9 cellular contexts compared by ENCODE assay signal in the genomic region with DNA sequence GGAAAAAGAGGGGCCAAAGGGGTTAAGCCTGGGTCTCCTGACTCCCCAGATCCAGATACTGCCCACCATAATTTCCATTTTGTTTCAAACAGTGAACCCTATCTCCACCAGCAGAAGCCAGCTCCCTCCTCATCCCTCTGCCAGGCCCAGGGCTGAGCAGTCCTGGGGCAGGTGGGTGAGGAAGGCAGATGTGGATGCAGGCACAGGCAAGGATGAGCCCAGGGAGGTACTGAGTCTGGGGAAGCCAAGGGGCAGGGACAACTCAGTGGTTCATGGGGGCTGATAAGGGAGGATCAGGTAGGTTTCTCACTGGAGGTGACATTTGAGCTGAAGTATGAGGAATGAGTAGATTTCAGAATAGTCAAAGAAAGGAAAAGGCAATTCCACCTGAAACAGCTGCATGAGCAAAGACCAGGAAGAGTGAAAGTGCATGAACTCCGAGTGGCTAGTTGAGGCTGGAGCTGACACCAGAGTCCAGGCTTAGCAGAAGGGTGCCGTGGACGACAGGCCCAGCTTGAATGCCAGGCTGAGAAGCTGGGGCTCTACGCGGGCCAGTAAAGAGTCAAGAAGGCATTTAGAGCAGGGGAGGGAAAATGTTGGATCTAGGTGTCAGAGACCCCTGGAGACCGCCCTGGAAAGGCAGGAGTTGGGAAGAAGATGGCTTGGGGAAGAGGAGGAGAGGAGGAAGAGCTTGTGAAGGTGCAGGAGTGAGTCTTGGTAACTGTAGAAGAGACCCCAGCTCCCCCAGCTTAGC. TPM values are rescaled to one million over a fixed set of nuclear protein-coding genes. Genes with fewer than 3 reads are reported as not detected.
DNase-seq lines count a peak whose midpoint lies in the region; FAIRE-seq and TF ChIP-seq lines count a peak whose summit lies in the region.
"Had no signal": no experiment of that assay in that cellular context is flagged by ENCODE, and none has a peak within 500 bp of the region (broad histone marks: within the 10 kb centered on the region; RNA-seq: fewer than 3 reads in every experiment).

No MANE protein-coding gene starts in this region.

- H4K20me1 ChIP-seq in H1 (replicated peaks in 1 of 2; ENCODE audit: control insufficient read depth in 1 of 2, insufficient read depth in 2 of 2, low read length in 2 of 2) = peaks cover 0 to 5% of the 10 kb centered on the region in 2 experiments

- H3K36me3 Mint-ChIP-seq in CD8-positive, alpha-beta memory T cell = peaks cover 4 to 12% (median 6%) of the 10 kb centered on the region in 3 donors

- H2AK5ac ChIP-seq in H1 (ENCODE audit: low read depth, low read length) = 0 out of 2 replicates have a peak overlapping the region, but pooled peaks have one; percentile 34
- peak overlapping the region; percentile 48 for H2AK5ac ChIP-seq in neuronal stem cell (ENCODE audit: low read depth, low read length)

- no peak overlapping the region for H3K56ac ChIP-seq in H1 (replicated peaks; ENCODE audit: insufficient read length, low read depth, low read length)

- H2BK5ac ChIP-seq in H1 (ENCODE audit: low read depth, low read length) = peak overlapping the region; percentile 63; the same call in 1 of the 2 replicates
- H2BK5ac ChIP-seq in neuronal stem cell (ENCODE audit: low read length) = peak overlapping the region; percentile 98

- H3K4me1 ChIP-seq in CD8-positive, alpha-beta memory T cell (ENCODE audit: insufficient read depth, low read length) = peaks cover 55% of the 10 kb centered on the region
- H3K4me1 ChIP-seq in H1 (replicated peaks in 1 of 4; ENCODE audit: control insufficient read depth in 3 of 4, insufficient read depth in 4 of 4, low read length in 3 of 4) = peaks cover 9 to 33% (median 21%) of the 10 kb centered on the region in 4 experiments
- peaks cover 28% of the 10 kb centered on the region in 2 donors for H3K4me1 ChIP-seq in neuronal stem cell (ENCODE audit: control insufficient read depth in 2 of 2, insufficient read depth in 1 of 2, low read depth in 1 of 2, low read length in 2 of 2)

- H3K79me2 ChIP-seq in H1 (ENCODE audit: control insufficient read depth in 1 of 2, insufficient read depth in 2 of 2, low read length in 2 of 2) = peaks cover 0 to 4% of the 10 kb centered on the region in 2 experiments; a peak in 1 of 4 replicates

- no peak for TF ChIP-seq RAD21 in H1 (IDR thresholded peaks at IDR 0.05 in 1 of 2, conservative IDR thresholded peaks at IDR 0.05 in 1 of 2; ENCODE audit: low read depth in 2 of 2, low read length in 2 of 2)

- TF ChIP-seq EP300 in H1 (IDR thresholded peaks at IDR 0.05; ENCODE audit: borderline replicate concordance in 1 of 2, low read depth in 2 of 2, low read length in 2 of 2) = no peak

- H3K27ac ChIP-seq in CD8-positive, alpha-beta memory T cell (ENCODE audit: low read depth, low read length) = peak overlapping the region; percentile 77
- no peak overlapping the region for H3K27ac ChIP-seq in H1 (ENCODE audit: low read depth, low read length)
- peak overlapping the region; percentile 12 for H3K27ac ChIP-seq in neuronal stem cell (replicated peaks; ENCODE audit: low read length)

- H3K4me3 ChIP-seq in CD8-positive, alpha-beta memory T cell (ENCODE audit: low read length) = peak overlapping the region; percentile 70
- H3K4me3 ChIP-seq in MG63 (peak overlapping the region; percentile 67), H1 (ENCODE audit: extremely low read depth in 1 of 4, insufficient read depth in 2 of 4, low read depth in 3 of 4, low read length in 4 of 4) (peak overlapping the region; percentile 20 to 81 (median 74); a peak in 6 of 8 replicates), neuronal stem cell (ENCODE audit: low read length in 2 of 2) (peak overlapping the region; percentile 12 to 71)

- H3K79me1 ChIP-seq in H1 (ENCODE audit: low read depth, low read length) (peaks cover 7% of the 10 kb centered on the region), neuronal stem cell (ENCODE audit: low read depth, low read length) (peaks cover 13% of the 10 kb centered on the region)

- H2BK12ac ChIP-seq in H1 (ENCODE audit: low read depth, low read length) (no peak overlapping the region; the same call in 1 of the 2 replicates), neuronal stem cell (ENCODE audit: low read length) (peak overlapping the region; percentile 86)

- peaks cover 34 to 46% (median 44%) of the 10 kb centered on the region in 3 donors for H3K4me1 Mint-ChIP-seq in CD8-positive, alpha-beta memory T cell

- H3K27me3 Mint-ChIP-seq in CD8-positive, alpha-beta memory T cell = peaks cover 0 to 5% of the 10 kb centered on the region in 2 donors

- TF ChIP-seq POLR2A in H1 (IDR thresholded peaks at IDR 0.05; ENCODE audit: control extremely low read depth in 1 of 2, low read depth in 2 of 2, low read length in 2 of 2) = no peak

- H3K9ac ChIP-seq in H1 (replicated peaks in 1 of 4; ENCODE audit: extremely low read depth in 1 of 4, low read depth in 3 of 4, low read length in 3 of 4) (no peak overlapping the region; a peak in 1 of 7 replicates), neuronal stem cell (ENCODE audit: low read depth, low read length, poor library complexity) (peak overlapping the region; percentile 73)

- POLR2A ChIA-PET in CD8-positive, alpha-beta memory T cell (lab: Charles Lee) = interaction anchor here (0.7 to 2.5 kb wide), 5 partner anchors 9 to 147 kb away, joined by 3 to 26 read pairs (median 6); a partner anchor contains a TSS
- POLR2A ChIA-PET in H1 (lab: Charles Lee; ENCODE audit: partially characterized antibody) = interaction anchor here (0.6 to 6.5 kb wide), 15 partner anchors 8 to 187 kb away, joined by 3 to 68 read pairs (median 5); a partner anchor contains a TSS

- CTCF ChIA-PET in CD8-positive, alpha-beta memory T cell (lab: Charles Lee) = interaction anchor here (0.8 to 5.9 kb wide), 24 partner anchors 8 to 203 kb away, joined by 3 to 72 read pairs (median 4); a partner anchor contains a TSS
- CTCF ChIA-PET in H1 (lab: Charles Lee; ENCODE audit: partially characterized antibody) = interaction anchor here (0.5 to 7.4 kb wide), 28 partner anchors 9 to 922 kb away, joined by 3 to 260 read pairs (median 4); a partner anchor contains a TSS

- H4K5ac ChIP-seq in H1 (ENCODE audit: insufficient read length, low read depth, low read length) = no peak overlapping the region

- H3K9me3 Mint-ChIP-seq in CD8-positive, alpha-beta memory T cell = no peaks in the 10 kb centered on the region

- H3K4ac ChIP-seq in H1 (replicated peaks; ENCODE audit: insufficient read length, low read depth, low read length) = peak overlapping the region; percentile 36
- no peak overlapping the region for H3K4ac ChIP-seq in neuronal stem cell (ENCODE audit: low read length)

- no peak overlapping the region for H2AFZ ChIP-seq in H1 (ENCODE audit: low read length)
- H2AFZ ChIP-seq in neuronal stem cell (ENCODE audit: low read length) = peak overlapping the region; percentile 90

- no peak for DNase-seq in CD8-positive, alpha-beta memory T cell
- no peak for DNase-seq in MG63
- no peak for DNase-seq in H1 (ENCODE audit: low read depth in 1 of 2, low spot score in 2 of 2)
- DNase-seq in neuronal stem cell (ENCODE audit: low spot score) = no peak
- DNase-seq in NCI-H1436 (lab: John Stamatoyannopoulos, UW) = no peak
- no peak for DNase-seq in effector CD8-positive, alpha-beta T cell (lab: John Stamatoyannopoulos, UW)
- DNase-seq in activated CD4-positive, CD25-positive, alpha-beta regulatory T cell (lab: John Stamatoyannopoulos, UW) = no peak
- no peak for DNase-seq in DMS 273 treated with DMSO at 0.1 percent for 48 hours (lab: John Stamatoyannopoulos, UW)

- no peak overlapping the region for H2BK20ac ChIP-seq in H1 (ENCODE audit: low read length)

- no peak overlapping the region for H4K8ac ChIP-seq in H1 (ENCODE audit: extremely low read depth, insufficient read depth, low read length)
- H4K8ac ChIP-seq in neuronal stem cell (ENCODE audit: low read depth, low read length) = no peak overlapping the region

- peaks cover 21% of the 10 kb centered on the region for H3K23me2 ChIP-seq in H1 (ENCODE audit: low read depth, low read length)

- 35% methylated on average over 6 of the region's 6 CpGs; no CpG with 5 or more reads in 1 of the 2 experiments for WGBS in H1 (ENCODE audit: extremely low coverage in 1 of 2, insufficient coverage in 1 of 2, insufficient read length in 1 of 2, insufficient replicate concordance in 2 of 2, low coverage in 1 of 2, low lambda C conversion rate in 2 of 2, missing lambda C conversion rate in 1 of 2), 2 experiments
- WGBS in neuronal stem cell (ENCODE audit: extremely low coverage in 2 of 2, insufficient read length in 2 of 2, insufficient replicate concordance in 1 of 2), 2 donors = no CpG with 5 or more reads among the region's 6 CpGs

- H3K4me3 Mint-ChIP-seq in CD8-positive, alpha-beta memory T cell = peak overlapping the region; percentile 80 to 98 (median 93)

- H3K27me3 ChIP-seq in CD8-positive, alpha-beta memory T cell (ENCODE audit: insufficient read depth, low read length, poor library complexity, severe bottlenecking) = no peaks in the 10 kb centered on the region
- H3K27me3 ChIP-seq in MG63 (no peaks in the 10 kb centered on the region), H1 (replicated peaks in 1 of 4; ENCODE audit: control insufficient read depth in 3 of 4, extremely low read depth in 1 of 4, insufficient read depth in 3 of 4, low read length in 3 of 4) (no peaks in the 10 kb centered on the region), neuronal stem cell (ENCODE audit: control insufficient read depth in 3 of 3, insufficient read depth in 3 of 3, low read depth in 1 of 3, low read length in 3 of 3) (no peaks in the 10 kb centered on the region)

- H3K18ac ChIP-seq in H1 (ENCODE audit: extremely low read depth, low read length) (0 out of 2 replicates have a peak overlapping the region, but pooled peaks have one; percentile 38), neuronal stem cell (ENCODE audit: low read length) (peak overlapping the region; percentile 94)

- peak overlapping the region; percentile 82 to 99 (median 95) for H3K27ac Mint-ChIP-seq in CD8-positive, alpha-beta memory T cell

- no peak overlapping the region for H4K91ac ChIP-seq in H1 (replicated peaks; ENCODE audit: insufficient read length, low read length)
- no peak overlapping the region for H4K91ac ChIP-seq in neuronal stem cell (ENCODE audit: low read depth, low read length, poor library complexity)

- H3K4me2 ChIP-seq in H1 (ENCODE audit: insufficient read depth in 1 of 2, low read depth in 2 of 2, low read length in 2 of 2) (peak overlapping the region; percentile 81 to 96), neuronal stem cell (ENCODE audit: insufficient read depth, low read length, poor library complexity, severe bottlenecking) (peak overlapping the region; percentile 72)

- H3K9me3 ChIP-seq in CD8-positive, alpha-beta memory T cell (ENCODE audit: low read length) = no peaks in the 10 kb centered on the region
- H3K9me3 ChIP-seq in MG63 = no peaks in the 10 kb centered on the region
- H3K9me3 ChIP-seq in H1 (ENCODE audit: insufficient read depth in 2 of 2, low read depth in 1 of 2, low read length in 1 of 2) = no peaks in the 10 kb centered on the region
- no peaks in the 10 kb centered on the region for H3K9me3 ChIP-seq in neuronal stem cell (replicated peaks in 1 of 2; ENCODE audit: control insufficient read depth in 2 of 2, insufficient read depth in 1 of 2, low read depth in 1 of 2, low read length in 2 of 2)

- TF ChIP-seq CTCF in H1 (IDR thresholded peaks at IDR 0.05; ENCODE audit: control extremely low read depth in 1 of 3, insufficient read depth in 1 of 3, low read depth in 1 of 3, low read length in 3 of 3) = no peak

- peak overlapping the region; percentile 95; the same call in 1 of the 2 replicates for H2BK15ac ChIP-seq in H1 (ENCODE audit: low read length)
- H2BK15ac ChIP-seq in neuronal stem cell (ENCODE audit: low read length) = peak overlapping the region; percentile 19

- H3K23ac ChIP-seq in H1 (ENCODE audit: insufficient read length) (no peak overlapping the region), neuronal stem cell (ENCODE audit: low read depth, low read length, poor library complexity) (peak overlapping the region; percentile 52)

- no peak overlapping the region for H3K14ac ChIP-seq in H1 (ENCODE audit: insufficient read length)
- no peak overlapping the region for H3K14ac ChIP-seq in neuronal stem cell (ENCODE audit: low read length)

- peaks cover 4% of the 10 kb centered on the region for H3K36me3 ChIP-seq in CD8-positive, alpha-beta memory T cell (ENCODE audit: insufficient read depth, low read length)
- peaks cover 18% of the 10 kb centered on the region for H3K36me3 ChIP-seq in MG63
- peaks cover 0 to 5% (median 2%) of the 10 kb centered on the region in 4 experiments; a peak in 2 of 8 replicates for H3K36me3 ChIP-seq in H1 (ENCODE audit: control insufficient read depth in 2 of 4, insufficient read depth in 4 of 4, low read length in 3 of 4)
- peaks cover 8 to 18% of the 10 kb centered on the region in 2 donors for H3K36me3 ChIP-seq in neuronal stem cell (replicated peaks in 1 of 2; ENCODE audit: control insufficient read depth in 2 of 2, insufficient read depth in 2 of 2, low read length in 2 of 2)

- no peak for FAIRE-seq in H1 (lab: Jason Lieb, UNC)
- FAIRE-seq: islet of Langerhans had no signal

- H2BK120ac ChIP-seq in H1 (replicated peaks; ENCODE audit: low read depth, low read length) = no peak overlapping the region
- no peak overlapping the region for H2BK120ac ChIP-seq in neuronal stem cell (ENCODE audit: low read depth, low read length)

RNA-seq across cellular contexts. Expression of a gene that starts 10.3 kb away (rescaled TPM):
- total RNA-seq in CD8-positive, alpha-beta memory T cell = 10 to 100 TPM; 53.9 to 60.4 TPM
- 2.7 TPM for polyA plus RNA-seq in CD8-positive, alpha-beta memory T cell
- 5.9 and 15.8 TPM in 2 replicates for total RNA-seq in MG63 (2014; rRNA removed; shearing (Covaris generic); ENCODE audit: low replicate concordance)
- 43.6 and 48.4 TPM in 2 replicates for total RNA-seq in H1 (2021; fragmentation: NEBNext Ultra II Directional; extraction: Animal tissue kit (Norgen Biotek cat#: 25700))
- polyA plus RNA-seq in H1 (2011; rRNA removed) = 13.2 and 23.1 TPM in 2 replicates
- polyA plus RNA-seq in H1 (2011; cell fraction: cytosol; rRNA removed) = 12.9 TPM
- polyA plus RNA-seq in H1 (2011; cell fraction: nucleus; rRNA removed) = 85.4 TPM
- polyA plus RNA-seq in H1 (2012, experiment 1 of 2) = 26.5 to 45.2 TPM (median 39.7 TPM) in 4 replicates
- 24.2 TPM for polyA plus RNA-seq in H1 (2012, experiment 2 of 2)
- 28.3 TPM for polyA plus RNA-seq in H1 (2013, experiment 1 of 2)
- polyA plus RNA-seq in H1 (2013, experiment 2 of 2) = 27.0 TPM
- 3.7 and 5.1 TPM in 2 replicates for polyA minus RNA-seq in H1 (2011; rRNA and poly(A)+ RNA removed)
- 18.2 TPM for polyA minus RNA-seq in H1 (2011; cell fraction: cytosol; rRNA and poly(A)+ RNA removed)
- 17.1 TPM for polyA minus RNA-seq in H1 (2011; cell fraction: nucleus; rRNA and poly(A)+ RNA removed)
- polyA plus RNA-seq in neuronal stem cell (2013, experiment 1 of 2) = 38.5 TPM
- 37.8 TPM for polyA plus RNA-seq in neuronal stem cell (2013, experiment 2 of 2)

RNA-seq across cellular contexts. Expression of a gene that starts 22.6 kb away (rescaled TPM):
- total RNA-seq in CD8-positive, alpha-beta memory T cell = 1 to 10 TPM in 1 of 2 experiments, under 1 TPM in 1; 0.73 to 1.0 TPM
- 0.64 TPM for polyA plus RNA-seq in CD8-positive, alpha-beta memory T cell
- total RNA-seq in MG63 (2014; rRNA removed; shearing (Covaris generic); ENCODE audit: low replicate concordance) = 0.13 and 0.76 TPM in 2 replicates
- 6.7 and 7.2 TPM in 2 replicates for total RNA-seq in H1 (2021; fragmentation: NEBNext Ultra II Directional; extraction: Animal tissue kit (Norgen Biotek cat#: 25700))
- polyA plus RNA-seq in H1 (2011; rRNA removed) = 7.5 and 8.9 TPM in 2 replicates
- 5.1 TPM for polyA plus RNA-seq in H1 (2011; cell fraction: cytosol; rRNA removed)
- 5.0 TPM for polyA plus RNA-seq in H1 (2011; cell fraction: nucleus; rRNA removed)
- polyA plus RNA-seq in H1 (2012, experiment 1 of 2) = 4.3 to 7.1 TPM (median 6.5 TPM) in 4 replicates
- polyA plus RNA-seq in H1 (2012, experiment 2 of 2) = 8.1 TPM
- 4.9 TPM for polyA plus RNA-seq in H1 (2013, experiment 1 of 2)
- 4.5 TPM for polyA plus RNA-seq in H1 (2013, experiment 2 of 2)
- 1.9 and 2.0 TPM in 2 replicates for polyA minus RNA-seq in H1 (2011; rRNA and poly(A)+ RNA removed)
- 4.7 TPM for polyA minus RNA-seq in H1 (2011; cell fraction: cytosol; rRNA and poly(A)+ RNA removed)
- 2.0 TPM for polyA minus RNA-seq in H1 (2011; cell fraction: nucleus; rRNA and poly(A)+ RNA removed)
- 2.2 TPM for polyA plus RNA-seq in neuronal stem cell (2013, experiment 1 of 2)
- polyA plus RNA-seq in neuronal stem cell (2013, experiment 2 of 2) = 2.0 TPM

RNA-seq across cellular contexts. Expression of a gene that starts 23.1 kb away (rescaled TPM):
- 10 to 100 TPM; 48.1 to 48.9 TPM for total RNA-seq in CD8-positive, alpha-beta memory T cell
- polyA plus RNA-seq in CD8-positive, alpha-beta memory T cell = 36.9 TPM
- total RNA-seq in MG63 (2014; rRNA removed; shearing (Covaris generic); ENCODE audit: low replicate concordance) = 80.0 and 88.3 TPM in 2 replicates
- 124 and 132 TPM in 2 replicates for total RNA-seq in H1 (2021; fragmentation: NEBNext Ultra II Directional; extraction: Animal tissue kit (Norgen Biotek cat#: 25700))
- 248 and 294 TPM in 2 replicates for polyA plus RNA-seq in H1 (2011; rRNA removed)
- polyA plus RNA-seq in H1 (2011; cell fraction: cytosol; rRNA removed) = 171 TPM
- 201 TPM for polyA plus RNA-seq in H1 (2011; cell fraction: nucleus; rRNA removed)
- polyA plus RNA-seq in H1 (2012, experiment 1 of 2) = 95.5 to 156 TPM (median 148 TPM) in 4 replicates
- 202 TPM for polyA plus RNA-seq in H1 (2012, experiment 2 of 2)
- polyA plus RNA-seq in H1 (2013, experiment 1 of 2) = 109 TPM
- polyA plus RNA-seq in H1 (2013, experiment 2 of 2) = 108 TPM
- 61.2 and 78.8 TPM in 2 replicates for polyA minus RNA-seq in H1 (2011; rRNA and poly(A)+ RNA removed)
- 60.3 TPM for polyA minus RNA-seq in H1 (2011; cell fraction: cytosol; rRNA and poly(A)+ RNA removed)
- 52.6 TPM for polyA minus RNA-seq in H1 (2011; cell fraction: nucleus; rRNA and poly(A)+ RNA removed)
- polyA plus RNA-seq in neuronal stem cell (2013, experiment 1 of 2) = 134 TPM
- 128 TPM for polyA plus RNA-seq in neuronal stem cell (2013, experiment 2 of 2)

RNA-seq across cellular contexts. Expression of a gene that starts 24.4 kb away (rescaled TPM):
- 10 to 100 TPM; 58.7 to 64.7 TPM for total RNA-seq in CD8-positive, alpha-beta memory T cell
- 5.1 TPM for polyA plus RNA-seq in CD8-positive, alpha-beta memory T cell
- total RNA-seq in MG63 (2014; rRNA removed; shearing (Covaris generic); ENCODE audit: low replicate concordance) = 78.3 and 168 TPM in 2 replicates
- 62.7 and 73.9 TPM in 2 replicates for total RNA-seq in H1 (2021; fragmentation: NEBNext Ultra II Directional; extraction: Animal tissue kit (Norgen Biotek cat#: 25700))
- 43.7 and 67.6 TPM in 2 replicates for polyA plus RNA-seq in H1 (2011; rRNA removed)
- 45.9 TPM for polyA plus RNA-seq in H1 (2011; cell fraction: cytosol; rRNA removed)
- 144 TPM for polyA plus RNA-seq in H1 (2011; cell fraction: nucleus; rRNA removed)
- 39.2 to 53.3 TPM (median 50.3 TPM) in 4 replicates for polyA plus RNA-seq in H1 (2012, experiment 1 of 2)
- polyA plus RNA-seq in H1 (2012, experiment 2 of 2) = 34.9 TPM
- 40.5 TPM for polyA plus RNA-seq in H1 (2013, experiment 1 of 2)
- 40.3 TPM for polyA plus RNA-seq in H1 (2013, experiment 2 of 2)
- 20.2 and 23.3 TPM in 2 replicates for polyA minus RNA-seq in H1 (2011; rRNA and poly(A)+ RNA removed)
- 39.0 TPM for polyA minus RNA-seq in H1 (2011; cell fraction: cytosol; rRNA and poly(A)+ RNA removed)
- polyA minus RNA-seq in H1 (2011; cell fraction: nucleus; rRNA and poly(A)+ RNA removed) = 34.2 TPM
- 77.7 TPM for polyA plus RNA-seq in neuronal stem cell (2013, experiment 1 of 2)
- polyA plus RNA-seq in neuronal stem cell (2013, experiment 2 of 2) = 78.0 TPM

RNA-seq across cellular contexts. Expression of a gene that starts 33.8 kb away (rescaled TPM):
- total RNA-seq in CD8-positive, alpha-beta memory T cell = under 1 TPM in 1 of 2 experiments, not detected in 1; 0.15 TPM
- not detected for polyA plus RNA-seq in CD8-positive, alpha-beta memory T cell
- 0.86 TPM in 1 of 2 replicates, not detected in the other for total RNA-seq in MG63 (2014; rRNA removed; shearing (Covaris generic); ENCODE audit: low replicate concordance)
- 4.7 and 5.0 TPM in 2 replicates for total RNA-seq in H1 (2021; fragmentation: NEBNext Ultra II Directional; extraction: Animal tissue kit (Norgen Biotek cat#: 25700))
- polyA plus RNA-seq in H1 (2011; rRNA removed) = 2.3 and 4.5 TPM in 2 replicates
- polyA plus RNA-seq in H1 (2011; cell fraction: cytosol; rRNA removed) = 2.1 TPM
- 19.4 TPM for polyA plus RNA-seq in H1 (2011; cell fraction: nucleus; rRNA removed)
- 7.2 to 10.4 TPM (median 8.4 TPM) in 4 replicates for polyA plus RNA-seq in H1 (2012, experiment 1 of 2)
- polyA plus RNA-seq in H1 (2012, experiment 2 of 2) = 6.6 TPM
- 6.3 TPM for polyA plus RNA-seq in H1 (2013, experiment 1 of 2)
- polyA plus RNA-seq in H1 (2013, experiment 2 of 2) = 5.4 TPM
- polyA minus RNA-seq in H1 (2011; rRNA and poly(A)+ RNA removed) = 7.5 and 11.1 TPM in 2 replicates
- polyA minus RNA-seq in H1 (2011; cell fraction: cytosol; rRNA and poly(A)+ RNA removed) = 3.3 TPM
- 8.0 TPM for polyA minus RNA-seq in H1 (2011; cell fraction: nucleus; rRNA and poly(A)+ RNA removed)
- polyA plus RNA-seq in neuronal stem cell (2013, experiment 1 of 2) = 0.61 TPM
- polyA plus RNA-seq in neuronal stem cell (2013, experiment 2 of 2) = 0.79 TPM
